10 cellular contexts compared by ENCODE assay signal in genomic region chr4:166252487-166253402, GRCh38.
DNase-seq lines count a peak whose midpoint lies in the region; ATAC-seq and TF ChIP-seq lines count a peak whose summit lies in the region.
"Had no signal": no experiment of that assay in that cellular context is flagged by ENCODE, and none has a peak within 500 bp of the region (broad histone marks: within the 10 kb centered on the region; RNA-seq: fewer than 3 reads in every experiment).

No MANE protein-coding gene starts in this region.

- no peak overlapping the region for H2AFZ ChIP-seq in DND-41 (ENCODE audit: low read depth, low read length)

- H3K4me2 ChIP-seq in DND-41 (ENCODE audit: insufficient read depth, low read length), result no peak overlapping the region

- DNase-seq in DND-41 (no peak), HS-27A (ENCODE audit: low read depth) (peak; percentile 3), astrocyte of the hippocampus (ENCODE audit: low read depth, low spot score) (peak; percentile 34), right lobe of liver (no peak), sciatic nerve (ENCODE audit: low spot score) (no peak), posterior cingulate gyrus (no peak)
- no peak for DNase-seq in NK-92 treated with Interleukin-12 subunit alpha and Interleukin-12 subunit beta, amount 100 ng/mL, for 24 hours (lab: John Stamatoyannopoulos, UW)

- whole genome bisulfite sequencing in right lobe of liver (ENCODE audit: insufficient coverage, low coverage, low lambda C conversion rate, missing lambda C conversion rate), result 35% methylated on average over 4 of the region's 4 CpGs

- H3K36me3 ChIP-seq in DND-41 (ENCODE audit: insufficient read depth, low read length) (no peaks in the 10 kb centered on the region), right lobe of liver (no peaks in the 10 kb centered on the region)
- H3K36me3 ChIP-seq: SJSA1 had no signal

- TF ChIP-seq CTCF in DND-41 (IDR thresholded peaks at IDR 0.05; ENCODE audit: borderline replicate concordance, extremely low read depth, low read length, poor library complexity, severe bottlenecking) (peak; percentile 46), right lobe of liver (IDR thresholded peaks at IDR 0.05) (peak; percentile 47 to 60 (median 54))

- H3K9me3 ChIP-seq in DND-41 (ENCODE audit: insufficient read depth, low read length, severe bottlenecking) (no peaks in the 10 kb centered on the region), right lobe of liver (no peaks in the 10 kb centered on the region)
- H3K9me3 ChIP-seq: SJSA1 had no signal

- H4K20me1 ChIP-seq in DND-41 (ENCODE audit: insufficient read depth, low read length), result no peaks in the 10 kb centered on the region

- intact Hi-C loops in right lobe of liver (cut with DNase I), result no loop called here
- intact Hi-C loops in sciatic nerve (cut with DNase I), result no loop called here
- intact Hi-C loops in posterior cingulate gyrus (cut with DNase I), result no loop called here

- H3K27ac ChIP-seq in DND-41 (ENCODE audit: low read length) (no peak overlapping the region), right lobe of liver (no peak overlapping the region)
- H3K27ac ChIP-seq: SJSA1, skin epidermis had no signal

- no peak for TF ChIP-seq POLR2A in right lobe of liver (IDR thresholded peaks at IDR 0.05)

- H3K27me3 ChIP-seq in DND-41 (ENCODE audit: insufficient read depth, low read length, poor library complexity), result no peaks in the 10 kb centered on the region
- no peaks in the 10 kb centered on the region for H3K27me3 ChIP-seq in right lobe of liver
- H3K27me3 ChIP-seq: SJSA1 had no signal

- H3K4me1 ChIP-seq in DND-41 (ENCODE audit: insufficient read depth, low read length) (no peaks in the 10 kb centered on the region), right lobe of liver (no peaks in the 10 kb centered on the region)
- H3K4me1 ChIP-seq: SJSA1 had no signal

- no peaks in the 10 kb centered on the region for H3K79me2 ChIP-seq in DND-41 (ENCODE audit: insufficient read depth, low read length)

- ATAC-seq in DND-41 (ENCODE audit: insufficient read depth, low read depth), result no peak
- peak; percentile 58 to 71 (median 62) for ATAC-seq in right lobe of liver
- no peak for ATAC-seq in GM18873 (IDR thresholded peaks at IDR 0.05; ENCODE audit: low FRiP score, unreplicated experiment)
- no peak for ATAC-seq in sciatic nerve

- no peak overlapping the region for H3K4me3 ChIP-seq in DND-41 (ENCODE audit: low read depth in 1 of 2, low read length in 2 of 2)
- H3K4me3 ChIP-seq in right lobe of liver, result no peak overlapping the region
- H3K4me3 ChIP-seq: SJSA1, skin epidermis had no signal

- no peak overlapping the region for H3K9ac ChIP-seq in DND-41 (ENCODE audit: low read depth, low read length)

Comparison
In these comparisons a context has a peak if more than half of its experiments do, and no peak if none do; other contexts are left out.
1. ATAC-seq: peak in right lobe of liver (4 of 4); none in DND-41 (single experiment), GM18873 (single experiment) and sciatic nerve (single experiment).
2. DNase-seq: peak in HS-27A (single experiment) and astrocyte of the hippocampus (single experiment); none in DND-41 (single experiment), right lobe of liver (0 of 3), sciatic nerve (single experiment), posterior cingulate gyrus (0 of 10) and NK-92 treated with Interleukin-12 subunit alpha and Interleukin-12 subunit beta, amount 100 ng/mL, for 24 hours (single experiment).